Comparison of ENCODE assay signal across 20 cellular contexts in the genomic region with DNA sequence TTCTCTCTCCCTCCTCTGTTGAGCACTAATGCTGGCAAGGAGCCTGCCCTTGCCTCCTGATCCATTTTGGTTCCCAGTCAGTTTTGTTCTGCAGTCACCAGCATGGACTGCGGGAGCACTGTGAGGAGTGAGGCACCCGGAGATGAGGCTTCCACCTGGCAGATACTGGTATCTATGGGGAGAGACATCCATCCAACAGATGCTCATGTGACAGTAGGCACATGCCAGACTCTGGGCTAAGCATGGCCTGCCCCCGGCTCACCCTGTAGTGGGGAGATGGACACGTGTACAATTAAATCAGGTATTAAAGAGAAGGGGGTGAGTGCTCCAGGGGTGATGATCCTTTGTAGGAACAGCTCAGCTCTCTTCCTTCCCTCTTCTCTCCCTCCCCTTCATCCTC.
DNase-seq lines count a peak whose midpoint lies in the region; ATAC-seq, FAIRE-seq and TF ChIP-seq lines count a peak whose summit lies in the region.
"Had no signal": no experiment of that assay in that cellular context is flagged by ENCODE, and none has a peak within 500 bp of the region (broad histone marks: within the 10 kb centered on the region; RNA-seq: fewer than 3 reads in every experiment).

No MANE protein-coding gene starts in this region.

- no peak for ATAC-seq in heart right ventricle
- ATAC-seq in left cardiac atrium = no peak
- ATAC-seq in IMR-90 (ENCODE audit: low read depth) = no peak
- no peak for ATAC-seq in GM21360 (IDR thresholded peaks at IDR 0.05; ENCODE audit: unreplicated experiment)
- ATAC-seq: HCT116 had no signal

- H2BK5ac ChIP-seq in IMR-90 (ENCODE audit: low read depth, low read length, poor library complexity, severe bottlenecking) (no peak overlapping the region), H1 (ENCODE audit: low read depth, low read length) (peak overlapping the region; percentile 55; the same call in 1 of the 2 replicates)

- H3K79me2 ChIP-seq in H1 (ENCODE audit: control insufficient read depth in 1 of 2, insufficient read depth in 2 of 2, low read length in 2 of 2) = no peaks in the 10 kb centered on the region

- FAIRE-seq in H1 (lab: Jason Lieb, UNC) = no peak
- FAIRE-seq in urothelium cell line (lab: Jason Lieb, UNC) = peak; percentile 44
- FAIRE-seq: GM18507, HTR-8/SVneo had no signal

- no peak overlapping the region; the same call in 1 of the 2 replicates for H3K23ac ChIP-seq in IMR-90 (ENCODE audit: low read depth, low read length)
- H3K23ac ChIP-seq in H1 (ENCODE audit: insufficient read length) = no peak overlapping the region

- no peak for TF ChIP-seq CTCF in heart right ventricle (IDR thresholded peaks at IDR 0.05)
- TF ChIP-seq CTCF in IMR-90 (conservative IDR thresholded peaks at IDR 0.05; ENCODE audit: low read depth, low read length) = no peak
- TF ChIP-seq CTCF in H1 (IDR thresholded peaks at IDR 0.05; ENCODE audit: control extremely low read depth in 1 of 3, insufficient read depth in 1 of 3, low read depth in 1 of 3, low read length in 3 of 3) = no peak
- no peak for TF ChIP-seq CTCF in tibial nerve (IDR thresholded peaks at IDR 0.05)

- H2AFZ ChIP-seq in IMR-90 (replicated peaks; ENCODE audit: low read length, poor library complexity) = peak overlapping the region; percentile 90
- H2AFZ ChIP-seq in H1 (ENCODE audit: low read length) = no peak overlapping the region

- TF ChIP-seq EP300 in H1 (IDR thresholded peaks at IDR 0.05; ENCODE audit: borderline replicate concordance in 1 of 2, low read depth in 2 of 2, low read length in 2 of 2) = peak in 1 of 2 experiments; percentile 7; a peak in 1 of 3 replicates
- TF ChIP-seq EP300 in tibial nerve (IDR thresholded peaks at IDR 0.05) = no peak

- intact Hi-C loops in heart right ventricle (cut with DNase I) (no loop called here), left cardiac atrium (cut with DNase I) (loop anchor here in 1 of 2 donors (10.0 kb wide), 1 partner anchor 76 kb away; the partner anchor contains the start of gene PODXL), IMR-90 (cut with micrococcal nuclease) (no loop called here)

- H3K9ac ChIP-seq in IMR-90 (ENCODE audit: low read depth, low read length) = no peak overlapping the region
- H3K9ac ChIP-seq in H1 (replicated peaks in 1 of 4; ENCODE audit: extremely low read depth in 1 of 4, low read depth in 3 of 4, low read length in 3 of 4) = no peak overlapping the region

- peak overlapping the region; percentile 99 for H2BK120ac ChIP-seq in IMR-90 (ENCODE audit: low read depth, low read length)
- peak overlapping the region; percentile 41 for H2BK120ac ChIP-seq in H1 (replicated peaks; ENCODE audit: low read depth, low read length)

- H2AK5ac ChIP-seq in IMR-90 (ENCODE audit: low read depth, low read length) (peak overlapping the region; percentile 74; the same call in 1 of the 2 replicates), H1 (ENCODE audit: low read depth, low read length) (no peak overlapping the region)

- H2BK12ac ChIP-seq in H1 (ENCODE audit: low read depth, low read length) = peak overlapping the region; percentile 18; the same call in 1 of the 2 replicates

- peaks cover 50% of the 10 kb centered on the region for H3K9me1 ChIP-seq in IMR-90 (ENCODE audit: insufficient read depth, low read length)

- no peak overlapping the region for H3K4me2 ChIP-seq in IMR-90 (ENCODE audit: low read depth, low read length)
- no peak overlapping the region for H3K4me2 ChIP-seq in H1 (ENCODE audit: insufficient read depth in 1 of 2, low read depth in 2 of 2, low read length in 2 of 2)

- peak overlapping the region in 7 of 10 donors; percentile 58 to 81 (median 66) for H3K27ac ChIP-seq in heart right ventricle
- H3K27ac ChIP-seq in IMR-90 (ENCODE audit: insufficient read depth, low read length) = no peak overlapping the region
- no peak overlapping the region for H3K27ac ChIP-seq in H1 (ENCODE audit: low read depth, low read length)
- no peak overlapping the region for H3K27ac ChIP-seq in tibial nerve

- 71 to 78% methylated on average over 4 of the region's 4 CpGs for WGBS in heart right ventricle, 2 donors
- 100% methylated on average over 1 of the region's 4 CpGs; no CpG with 5 or more reads in 1 of the 2 experiments for WGBS in IMR-90 (ENCODE audit: extremely low coverage in 2 of 2, insufficient read length in 1 of 2), 2 experiments
- 86% methylated on average over 4 of the region's 4 CpGs; no CpG with 5 or more reads in 1 of the 2 experiments for WGBS in H1 (ENCODE audit: extremely low coverage in 1 of 2, insufficient coverage in 1 of 2, insufficient read length in 1 of 2, insufficient replicate concordance in 2 of 2, low coverage in 1 of 2, low lambda C conversion rate in 2 of 2, missing lambda C conversion rate in 1 of 2), 2 experiments
- 73 to 88% methylated on average over 4 of the region's 4 CpGs for WGBS in tibial nerve, 2 donors

- no TSS peak for BruUV-seq in IMR-90 (replicated peaks; lab: Mats Ljungman, UMichigan)

- TF ChIP-seq RAD21 in IMR-90 (IDR thresholded peaks at IDR 0.05; ENCODE audit: low read length) = no peak
- no peak for TF ChIP-seq RAD21 in H1 (IDR thresholded peaks at IDR 0.05 in 1 of 2, conservative IDR thresholded peaks at IDR 0.05 in 1 of 2; ENCODE audit: low read depth in 2 of 2, low read length in 2 of 2)

- H3K18ac ChIP-seq in IMR-90 (ENCODE audit: low read depth, low read length) (no peak overlapping the region), H1 (ENCODE audit: extremely low read depth, low read length) (no peak overlapping the region)

- H3K36me3 ChIP-seq in heart right ventricle (no peaks in the 10 kb centered on the region), IMR-90 (ENCODE audit: control insufficient read depth, insufficient read depth, low read length) (no peaks in the 10 kb centered on the region), H1 (ENCODE audit: control insufficient read depth in 2 of 4, insufficient read depth in 4 of 4, low read length in 3 of 4) (no peaks in the 10 kb centered on the region), tibial nerve (no peaks in the 10 kb centered on the region)

- no peaks in the 10 kb centered on the region for H4K20me1 ChIP-seq in IMR-90 (ENCODE audit: insufficient read depth, low read length)
- H4K20me1 ChIP-seq in H1 (replicated peaks in 1 of 2; ENCODE audit: control insufficient read depth in 1 of 2, insufficient read depth in 2 of 2, low read length in 2 of 2) = no peaks in the 10 kb centered on the region

- H2BK15ac ChIP-seq in IMR-90 (ENCODE audit: low read depth, low read length) = peak overlapping the region; percentile 91
- H2BK15ac ChIP-seq in H1 (ENCODE audit: low read length) = 0 out of 2 replicates have a peak overlapping the region, but pooled peaks have one; percentile 55

- H3K4me3 ChIP-seq in heart right ventricle (no peak overlapping the region), IMR-90 (ENCODE audit: insufficient read depth, low read depth, low read length) (no peak overlapping the region), H1 (ENCODE audit: extremely low read depth in 1 of 4, insufficient read depth in 2 of 4, low read depth in 3 of 4, low read length in 4 of 4) (no peak overlapping the region), tibial nerve (no peak overlapping the region)

- in situ Hi-C loops in IMR-90 (cut with MboI; ENCODE audit: low sequenced_read_pairs) = no loop called here

- TF ChIP-seq POLR2A in IMR-90 (IDR thresholded peaks at IDR 0.05; ENCODE audit: low read depth, low read length) = no peak
- TF ChIP-seq POLR2A in H1 (IDR thresholded peaks at IDR 0.05; ENCODE audit: control extremely low read depth in 1 of 2, low read depth in 2 of 2, low read length in 2 of 2) = no peak
- TF ChIP-seq POLR2A in tibial nerve (IDR thresholded peaks at IDR 0.05) = no peak

- DNase-seq in heart right ventricle (no peak), left cardiac atrium (no peak), IMR-90 (no peak), H1 (ENCODE audit: low read depth in 1 of 2, low spot score in 2 of 2) (no peak), urothelium cell line (ENCODE audit: low spot score) (no peak), HUDEP-2 (lab: John Stamatoyannopoulos, UW; ENCODE audit: unreplicated experiment in 76 of 76) (no peak), tibial nerve (ENCODE audit: low spot score in 2 of 2) (no peak)
- DNase-seq: Calu3; CD4-positive, CD25-positive, alpha-beta regulatory T cell; KG1; NCI-H1092 treated with DMSO at 0.1 percent for 48 hours; NCI-H1694; NCI-H2107; NCI-H226; NCI-H69; SHP77 treated with DMSO at 0.1 percent for 48 hours had no signal

- peak overlapping the region; percentile 92 for H2AK9ac ChIP-seq in IMR-90 (replicated peaks; ENCODE audit: low read depth, low read length, poor library complexity)

- H3K23me2 ChIP-seq in H1 (ENCODE audit: low read depth, low read length) = no peaks in the 10 kb centered on the region

- H4K91ac ChIP-seq in IMR-90 (ENCODE audit: insufficient read depth, low read depth, low read length) = peak overlapping the region; percentile 77
- H4K91ac ChIP-seq in H1 (replicated peaks; ENCODE audit: insufficient read length, low read length) = peak overlapping the region; percentile 85

- peak overlapping the region; percentile 87 for H2BK20ac ChIP-seq in IMR-90 (ENCODE audit: low read depth, low read length)
- 0 out of 2 replicates have a peak overlapping the region, but pooled peaks have one; percentile 24 for H2BK20ac ChIP-seq in H1 (ENCODE audit: low read length)

- dilution Hi-C loops in IMR-90 (cut with HindIII; ENCODE audit: low sequenced_read_pairs, unreplicated experiment) = no loop called here

- H3K4ac ChIP-seq in IMR-90 (ENCODE audit: low read depth, low read length) (peak overlapping the region; percentile 89), H1 (replicated peaks; ENCODE audit: insufficient read length, low read depth, low read length) (peak overlapping the region; percentile 24)

- H3K27me3 ChIP-seq in heart right ventricle = no peaks in the 10 kb centered on the region
- no peaks in the 10 kb centered on the region for H3K27me3 ChIP-seq in IMR-90 (ENCODE audit: control insufficient read depth, insufficient read depth, low read length)
- H3K27me3 ChIP-seq in H1 (replicated peaks in 1 of 4; ENCODE audit: control insufficient read depth in 3 of 4, extremely low read depth in 1 of 4, insufficient read depth in 3 of 4, low read length in 3 of 4) = no peaks in the 10 kb centered on the region; a peak in 1 of 7 replicates
- H3K27me3 ChIP-seq in tibial nerve = no peaks in the 10 kb centered on the region

- H3K14ac ChIP-seq in IMR-90 (replicated peaks; ENCODE audit: low read depth, low read length) (peak overlapping the region; percentile 85), H1 (ENCODE audit: insufficient read length) (no peak overlapping the region)

- peaks cover 16 to 79% (median 49%) of the 10 kb centered on the region in 9 donors for H3K4me1 ChIP-seq in heart right ventricle
- H3K4me1 ChIP-seq in IMR-90 (ENCODE audit: control insufficient read depth, insufficient read depth, low read length) = peaks cover 37% of the 10 kb centered on the region
- peaks cover 3 to 18% (median 9%) of the 10 kb centered on the region in 4 experiments; a peak in 5 of 7 replicates for H3K4me1 ChIP-seq in H1 (replicated peaks in 1 of 4; ENCODE audit: control insufficient read depth in 3 of 4, insufficient read depth in 4 of 4, low read length in 3 of 4)
- peaks cover 0 to 35% (median 5%) of the 10 kb centered on the region in 4 donors for H3K4me1 ChIP-seq in tibial nerve

- CTCF ChIA-PET in IMR-90 (lab: Yijun Ruan, JAX) (no interaction called here), H1 (lab: Charles Lee; ENCODE audit: partially characterized antibody) (interaction anchor here (0.8 to 11.7 kb wide), 2 partner anchors 14 to 85 kb away, joined by 3 to 93 read pairs; no protein-coding TSS in a partner anchor)

- H3K9me3 ChIP-seq in heart right ventricle = no peaks in the 10 kb centered on the region
- H3K9me3 ChIP-seq in IMR-90 (ENCODE audit: control insufficient read depth, insufficient read depth, low read length) = no peaks in the 10 kb centered on the region
- H3K9me3 ChIP-seq in H1 (ENCODE audit: insufficient read depth in 2 of 2, low read depth in 1 of 2, low read length in 1 of 2) = no peaks in the 10 kb centered on the region
- H3K9me3 ChIP-seq in tibial nerve = no peaks in the 10 kb centered on the region

- H4K8ac ChIP-seq in IMR-90 (ENCODE audit: low read depth in 2 of 2, low read length in 2 of 2) (peak overlapping the region in 1 of 2 experiments; percentile 28; a peak in 1 of 4 replicates), H1 (ENCODE audit: extremely low read depth, insufficient read depth, low read length) (no peak overlapping the region; the same call in 1 of the 2 replicates)

- H3K56ac ChIP-seq in IMR-90 (ENCODE audit: extremely low read depth, insufficient read depth, low read length) = no peak overlapping the region
- no peak overlapping the region for H3K56ac ChIP-seq in H1 (replicated peaks; ENCODE audit: insufficient read length, low read depth, low read length)

- H3K79me1 ChIP-seq in IMR-90 (ENCODE audit: low read depth in 1 of 2, low read length in 2 of 2) (peaks cover 0 to 8% of the 10 kb centered on the region in 2 experiments; a peak in 1 of 4 replicates), H1 (ENCODE audit: low read depth, low read length) (no peaks in the 10 kb centered on the region)

- no peak overlapping the region; the same call in 1 of the 2 replicates for H4K5ac ChIP-seq in IMR-90 (ENCODE audit: low read depth, low read length)
- H4K5ac ChIP-seq in H1 (ENCODE audit: insufficient read length, low read depth, low read length) = no peak overlapping the region

- POLR2A ChIA-PET in IMR-90 (lab: Charles Lee; ENCODE audit: unreplicated experiment) = no interaction called here
- POLR2A ChIA-PET in H1 (lab: Charles Lee; ENCODE audit: partially characterized antibody) = interaction anchor here (1.1 to 2.1 kb wide), 2 partner anchors 23 to 26 kb away, joined by 3 to 4 read pairs; no protein-coding TSS in a partner anchor

Comparison
In these comparisons a context has a peak if more than half of its experiments do, and no peak if none do; other contexts are left out.
1. H3K27ac ChIP-seq: peak in heart right ventricle (7 of 10); none in IMR-90 (single experiment), H1 (single experiment) and tibial nerve (0 of 4).